16 cellular contexts compared by ENCODE assay signal in genomic region chr5:34756781-34757624, GRCh38.
DNase-seq lines count a peak whose midpoint lies in the region; FAIRE-seq and TF ChIP-seq lines count a peak whose summit lies in the region.
"Had no signal": no experiment of that assay in that cellular context is flagged by ENCODE, and none has a peak within 500 bp of the region (broad histone marks: within the 10 kb centered on the region; RNA-seq: fewer than 3 reads in every experiment).

No MANE protein-coding gene starts in this region.

- no peak overlapping the region for H3K4me3 ChIP-seq in colonic mucosa
- H3K4me3 ChIP-seq in mesenchymal stem cell (ENCODE audit: insufficient read depth in 1 of 2, low read depth in 1 of 2, low read length in 2 of 2) = no peak overlapping the region
- H3K4me3 ChIP-seq in skeletal muscle satellite cell (ENCODE audit: low read length) = no peak overlapping the region
- H3K4me3 ChIP-seq: upper lobe of left lung had no signal

- H3K9ac ChIP-seq in colonic mucosa (ENCODE audit: low read depth in 2 of 2, low read length in 2 of 2) (no peak overlapping the region), mesenchymal stem cell (ENCODE audit: low read length) (no peak overlapping the region), skeletal muscle satellite cell (ENCODE audit: low read depth, low read length) (peak overlapping the region; percentile 35)

- no peak overlapping the region for H3K23ac ChIP-seq in mesenchymal stem cell (ENCODE audit: low read length in 2 of 2)

- peaks cover 2% of the 10 kb centered on the region for H3K27me3 Mint-ChIP-seq in HFFc6 (ENCODE audit: insufficient read depth)
- H3K27me3 Mint-ChIP-seq: B cell had no signal

- TF ChIP-seq CTCF in HFFc6 (IDR thresholded peaks at IDR 0.05) (no peak), colonic mucosa (IDR thresholded peaks at IDR 0.05) (no peak)

- no peak overlapping the region for H2BK12ac ChIP-seq in mesenchymal stem cell (ENCODE audit: low read length in 2 of 2)

- no peaks in the 10 kb centered on the region for H3K4me1 ChIP-seq in colonic mucosa
- H3K4me1 ChIP-seq in mesenchymal stem cell (ENCODE audit: control insufficient read depth, insufficient read depth, low read depth, low read length) = peaks cover 13% of the 10 kb centered on the region
- H3K4me1 ChIP-seq in skeletal muscle satellite cell (ENCODE audit: control insufficient read depth, insufficient read depth, low read length) = peaks cover 15% of the 10 kb centered on the region

- no peak overlapping the region for H3K14ac ChIP-seq in mesenchymal stem cell (ENCODE audit: low read length in 2 of 2)

- H3K36me3 Mint-ChIP-seq in HFFc6 (ENCODE audit: low read depth) = peaks cover 64% of the 10 kb centered on the region
- H3K36me3 Mint-ChIP-seq: activated naive CD4-positive, alpha-beta T cell treated with anti-CD3 and anti-CD28 coated beads, Interleukin-2, amount 50 U/mL, for 24 hours had no signal

- H3K18ac ChIP-seq in mesenchymal stem cell (ENCODE audit: low read depth in 1 of 2, low read length in 2 of 2) = peak overlapping the region in 1 of 2 experiments; percentile 7

- peak overlapping the region; percentile 7 for H2AK5ac ChIP-seq in mesenchymal stem cell (ENCODE audit: low read length, severe bottlenecking)

- intact Hi-C loops in colonic mucosa (cut with DNase I) = no loop called here

- H3K36me3 ChIP-seq in colonic mucosa (no peaks in the 10 kb centered on the region), mesenchymal stem cell (ENCODE audit: control insufficient read depth in 1 of 2, insufficient read depth in 2 of 2, low read depth in 1 of 2, low read length in 2 of 2) (peaks cover 31 to 58% of the 10 kb centered on the region in 2 experiments), skeletal muscle satellite cell (ENCODE audit: insufficient read depth, low read length) (peaks cover 61% of the 10 kb centered on the region)

- H2BK120ac ChIP-seq in mesenchymal stem cell (ENCODE audit: low read depth, low read length) = peak overlapping the region; percentile 66

- no peak overlapping the region for H2BK5ac ChIP-seq in mesenchymal stem cell (ENCODE audit: low read depth, low read length, poor library complexity, severe bottlenecking)

- no peak overlapping the region for H2BK15ac ChIP-seq in mesenchymal stem cell (ENCODE audit: low read depth, poor library complexity, severe bottlenecking)

- no peaks in the 10 kb centered on the region for H3K9me3 Mint-ChIP-seq in HFFc6
- H3K9me3 Mint-ChIP-seq: activated naive CD4-positive, alpha-beta T cell treated with anti-CD3 and anti-CD28 coated beads, Interleukin-2, amount 50 U/mL, for 24 hours had no signal

- H3K27me3 ChIP-seq in colonic mucosa = no peaks in the 10 kb centered on the region
- no peaks in the 10 kb centered on the region for H3K27me3 ChIP-seq in mesenchymal stem cell (ENCODE audit: control insufficient read depth in 1 of 2, insufficient read depth in 1 of 2, low read length in 2 of 2)
- H3K27me3 ChIP-seq in skeletal muscle satellite cell (ENCODE audit: control insufficient read depth, insufficient read depth, low read length) = no peaks in the 10 kb centered on the region
- H3K27me3 ChIP-seq: upper lobe of left lung had no signal

- H3K79me1 ChIP-seq in mesenchymal stem cell (replicated peaks; ENCODE audit: low read length, poor library complexity, severe bottlenecking) = peaks cover 10% of the 10 kb centered on the region

- no peak for DNase-seq in HFFc6
- peak; percentile 36 for DNase-seq in colonic mucosa
- peak; percentile 77 for DNase-seq in mesenchymal stem cell
- DNase-seq in NCI-H187 (lab: John Stamatoyannopoulos, UW) = no peak
- no peak for DNase-seq in HTR-8/SVneo (ENCODE audit: insufficient read length, low spot score)
- DNase-seq in central memory CD4-positive, alpha-beta T cell = no peak
- DNase-seq in iPS-NIHi7 (ENCODE audit: extremely low spot score) = no peak
- DNase-seq: activated CD8-positive, alpha-beta memory T cell treated with anti-CD3 and anti-CD28 coated beads, Interleukin-2, amount 50 U/mL, for 48 hours; dermis blood vessel endothelial cell; NCI-H1417; NCI-H510A had no signal

- FAIRE-seq in HTR-8/SVneo (lab: Jason Lieb, UNC) = no peak
- FAIRE-seq: GM12892 had no signal

- no peak overlapping the region for H4K91ac ChIP-seq in mesenchymal stem cell (ENCODE audit: low read length)

- 57% methylated on average over 20 of the region's 20 CpGs for WGBS in mesenchymal stem cell

- no peaks in the 10 kb centered on the region for H3K9me3 ChIP-seq in colonic mucosa
- H3K9me3 ChIP-seq in mesenchymal stem cell (ENCODE audit: control insufficient read depth, low read length) = no peaks in the 10 kb centered on the region
- H3K9me3 ChIP-seq in skeletal muscle satellite cell (replicated peaks; ENCODE audit: low read length) = no peaks in the 10 kb centered on the region
- H3K9me3 ChIP-seq: upper lobe of left lung had no signal

- no peak overlapping the region for H2AFZ ChIP-seq in mesenchymal stem cell (ENCODE audit: low read depth, low read length)

- no peak overlapping the region for H3K4ac ChIP-seq in mesenchymal stem cell (ENCODE audit: low read depth in 1 of 2, low read length in 2 of 2)

- no peak overlapping the region for H3K4me3 Mint-ChIP-seq in HFFc6
- H3K4me3 Mint-ChIP-seq: activated naive CD4-positive, alpha-beta T cell treated with anti-CD3 and anti-CD28 coated beads, Interleukin-2, amount 50 U/mL, for 24 hours; B cell had no signal

- peak overlapping the region; percentile 45 for H4K8ac ChIP-seq in mesenchymal stem cell (ENCODE audit: low read length)

- no peak overlapping the region for H3K27ac ChIP-seq in colonic mucosa
- peak overlapping the region; percentile 76 for H3K27ac ChIP-seq in mesenchymal stem cell (ENCODE audit: low read length, poor library complexity, severe bottlenecking)
- H3K27ac ChIP-seq: upper lobe of left lung had no signal

- peaks cover 48% of the 10 kb centered on the region for H3K4me1 Mint-ChIP-seq in HFFc6 (ENCODE audit: low read depth)
- H3K4me1 Mint-ChIP-seq: activated naive CD4-positive, alpha-beta T cell treated with anti-CD3 and anti-CD28 coated beads, Interleukin-2, amount 50 U/mL, for 24 hours had no signal

- H3K27ac Mint-ChIP-seq in HFFc6 = peak overlapping the region; percentile 6; the same call in 1 of the 2 replicates
- H3K27ac Mint-ChIP-seq: activated naive CD4-positive, alpha-beta T cell treated with anti-CD3 and anti-CD28 coated beads, Interleukin-2, amount 50 U/mL, for 24 hours; B cell had no signal

- H3K4me2 ChIP-seq in mesenchymal stem cell (ENCODE audit: low read length, poor library complexity, severe bottlenecking) = no peak overlapping the region
- peak overlapping the region; percentile 7 for H3K4me2 ChIP-seq in skeletal muscle satellite cell (ENCODE audit: low read length)

Comparison
In these comparisons a context has a peak if more than half of its experiments do, and no peak if none do; other contexts are left out.
1. DNase-seq: peak in colonic mucosa (single experiment) and mesenchymal stem cell (single experiment); none in HFFc6 (single experiment), NCI-H187 (0 of 2), HTR-8/SVneo (single experiment), central memory CD4-positive, alpha-beta T cell (single experiment) and iPS-NIHi7 (single experiment).